1 cellular context compared by ENCODE assay signal in genomic region chr17:42536048-42536371, GRCh38.
TF ChIP-seq lines count a peak whose summit lies in the region.

TSS of gene NAGLU (plus strand) at chr17:42536241. CDS start at chr17:42536273, 32 bp downstream.

TF ChIP-seq in HepG2, 621 proteins besides CTCF, POLR2A, EP300 and RAD21 (continued from another document and continues in another):
- TF ChIP-seq ZNF12 (CRISPR knock-in tag; IDR thresholded peaks at IDR 0.05) (0 out of 2 replicates have a peak, but pooled peaks have one; percentile 12), ZFP37 (CRISPR knock-in tag; IDR thresholded peaks at IDR 0.05; ENCODE audit: borderline replicate concordance) (peak; percentile 96), REXO4 (CRISPR knock-in tag; IDR thresholded peaks at IDR 0.05; ENCODE audit: borderline replicate concordance) (no peak), ZBED4 (CRISPR knock-in tag; IDR thresholded peaks at IDR 0.05; ENCODE audit: borderline replicate concordance) (no peak), SIX1 (CRISPR knock-in tag; IDR thresholded peaks at IDR 0.05; ENCODE audit: borderline replicate concordance) (peak; percentile 41; the same call in 1 of the 2 replicates), ZFP62 (CRISPR knock-in tag; IDR thresholded peaks at IDR 0.05) (no peak), NFE2L2 (IDR thresholded peaks at IDR 0.05; ENCODE audit: low read length) (no peak), MXI1 (IDR thresholded peaks at IDR 0.05; ENCODE audit: borderline replicate concordance, low read depth, low read length) (no peak), NFYC (CRISPR knock-in tag; IDR thresholded peaks at IDR 0.05) (peak; percentile 88), KIAA2018 (CRISPR knock-in tag; IDR thresholded peaks at IDR 0.05; ENCODE audit: borderline replicate concordance) (no peak), PCBP1 (IDR thresholded peaks at IDR 0.05; ENCODE audit: borderline replicate concordance, low read depth, low read length) (no peak), MXD3 (CRISPR knock-in tag; IDR thresholded peaks at IDR 0.05) (peak; percentile 56; the same call in 1 of the 2 replicates), CCDC6 (CRISPR knock-in tag; IDR thresholded peaks at IDR 0.05) (no peak), RXRA (CRISPR knock-in tag; IDR thresholded peaks at IDR 0.05) (peak; percentile 58; the same call in 1 of the 2 replicates), ZNF354B (CRISPR knock-in tag; IDR thresholded peaks at IDR 0.05) (no peak), SAP130 (CRISPR knock-in tag; IDR thresholded peaks at IDR 0.05; ENCODE audit: low read depth) (peak; percentile 87), HNF1A (IDR thresholded peaks at IDR 0.05; ENCODE audit: low read depth) (no peak), HNF1A (CRISPR knock-in tag; IDR thresholded peaks at IDR 0.05; ENCODE audit: borderline replicate concordance) (no peak; the same call in 1 of the 2 replicates), ZNF343 (CRISPR knock-in tag; IDR thresholded peaks at IDR 0.05) (peak; percentile 21; the same call in 1 of the 2 replicates), FOXP1 (IDR thresholded peaks at IDR 0.05) (no peak), FOXP1 (CRISPR knock-in tag; IDR thresholded peaks at IDR 0.05) (no peak), GABPB1 (CRISPR knock-in tag; IDR thresholded peaks at IDR 0.05) (peak; percentile 61), ZNF83 (CRISPR knock-in tag; IDR thresholded peaks at IDR 0.05; ENCODE audit: borderline replicate concordance) (0 out of 2 replicates have a peak, but pooled peaks have one; percentile 30), ZNF816 (CRISPR knock-in tag; IDR thresholded peaks at IDR 0.05; ENCODE audit: borderline replicate concordance) (peak; percentile 95; the same call in 1 of the 2 replicates), GATA4 (IDR thresholded peaks at IDR 0.05; ENCODE audit: borderline replicate concordance, low read depth) (no peak), ZBTB21 (CRISPR knock-in tag; IDR thresholded peaks at IDR 0.05) (no peak), ZMAT5 (CRISPR knock-in tag; IDR thresholded peaks at IDR 0.05; ENCODE audit: borderline replicate concordance, low read depth) (no peak), ZFYVE20 (CRISPR knock-in tag; IDR thresholded peaks at IDR 0.05; ENCODE audit: borderline replicate concordance, low read depth) (0 out of 2 replicates have a peak, but pooled peaks have one; percentile 75), ZNF776 (CRISPR knock-in tag; IDR thresholded peaks at IDR 0.05) (no peak), SMAD1 (CRISPR knock-in tag; IDR thresholded peaks at IDR 0.05; ENCODE audit: borderline replicate concordance, low read depth) (no peak), ZNF407 (CRISPR knock-in tag; IDR thresholded peaks at IDR 0.05; ENCODE audit: not compliant biosample characterization) (peak; percentile 5)
